In genomic region chr6:10954590-10955010, GRCh38 we compare ENCODE assay signal across 9 cellular contexts.
DNase-seq lines count a peak whose midpoint lies in the region; ATAC-seq and TF ChIP-seq lines count a peak whose summit lies in the region.
"Had no signal": no experiment of that assay in that cellular context is flagged by ENCODE, and none has a peak within 500 bp of the region (broad histone marks: within the 10 kb centered on the region; RNA-seq: fewer than 3 reads in every experiment).

No MANE protein-coding gene starts in this region.

- H3K36me3 Mint-ChIP-seq in activated naive CD8-positive, alpha-beta T cell treated with anti-CD3 and anti-CD28 coated beads, Interleukin-2, amount 10 ng/mL, durations not matched to agents 7 days and 5 days: no peaks in the 10 kb centered on the region

- H3K27ac ChIP-seq in DND-41 (ENCODE audit: low read length) (no peak overlapping the region), coronary artery (no peak overlapping the region)

- DNase-seq in DND-41 (peak; percentile 65), LNCaP clone FGC (ENCODE audit: low read depth) (no peak), left cardiac atrium (peak; percentile 73), retinal pigment epithelial cell (ENCODE audit: low read depth) (peak; percentile 36), coronary artery (ENCODE audit: low spot score) (no peak)
- DNase-seq in activated naive CD8-positive, alpha-beta T cell treated with anti-CD3 and anti-CD28 coated beads, Interleukin-2, amount 10 ng/mL, durations not matched to agents 7 days and 5 days: peak; percentile 80

- H3K4me3 ChIP-seq in DND-41 (ENCODE audit: low read depth in 1 of 2, low read length in 2 of 2) (no peak overlapping the region), LNCaP clone FGC (ENCODE audit: low read depth, low read length) (no peak overlapping the region), retinal pigment epithelial cell (ENCODE audit: low read length) (no peak overlapping the region), coronary artery (no peak overlapping the region)

- intact Hi-C loops in left cardiac atrium (cut with DNase I): loop anchor here in 1 of 2 donors (5.0 kb wide), 1 partner anchor 113 kb away; no protein-coding TSS in a partner anchor

- H3K9me3 ChIP-seq in DND-41 (ENCODE audit: insufficient read depth, low read length, severe bottlenecking): no peaks in the 10 kb centered on the region

- H3K4me1 ChIP-seq in DND-41 (ENCODE audit: insufficient read depth, low read length): no peaks in the 10 kb centered on the region

- H2AFZ ChIP-seq in DND-41 (ENCODE audit: low read depth, low read length): no peak overlapping the region

- H3K4me3 Mint-ChIP-seq in activated naive CD8-positive, alpha-beta T cell treated with anti-CD3 and anti-CD28 coated beads, Interleukin-2, amount 10 ng/mL, durations not matched to agents 7 days and 5 days: no peak overlapping the region
- H3K4me3 Mint-ChIP-seq: dendritic cell treated with granulocyte-macrophage colony-stimulating factor and Interleukin-4, amounts not matched to agents 40 ng/mL and 50 ng/mL, for 4 days had no signal

- TF ChIP-seq CTCF in DND-41 (IDR thresholded peaks at IDR 0.05; ENCODE audit: borderline replicate concordance, extremely low read depth, low read length, poor library complexity, severe bottlenecking) (peak; percentile 75), LNCaP clone FGC (IDR thresholded peaks at IDR 0.05; ENCODE audit: control insufficient read depth, extremely low read depth, insufficient read depth) (peak; percentile 33), retinal pigment epithelial cell (conservative IDR thresholded peaks at IDR 0.05; ENCODE audit: low read depth, low read length) (peak; percentile 94), coronary artery (IDR thresholded peaks at IDR 0.05) (no peak)

- no peaks in the 10 kb centered on the region for H3K36me3 ChIP-seq in DND-41 (ENCODE audit: insufficient read depth, low read length)

- H3K9ac ChIP-seq in DND-41 (ENCODE audit: low read depth, low read length): no peak overlapping the region

- H3K4me2 ChIP-seq in DND-41 (ENCODE audit: insufficient read depth, low read length): no peak overlapping the region

- POLR2A ChIA-PET in activated naive CD8-positive, alpha-beta T cell treated with anti-CD3 and anti-CD28 coated beads, Interleukin-2, amount 10 ng/mL, durations not matched to agents 7 days and 5 days (lab: Charles Lee): no interaction called here

- H3K27me3 Mint-ChIP-seq in activated naive CD8-positive, alpha-beta T cell treated with anti-CD3 and anti-CD28 coated beads, Interleukin-2, amount 10 ng/mL, durations not matched to agents 7 days and 5 days: peaks cover 14% of the 10 kb centered on the region

- ATAC-seq in DND-41 (ENCODE audit: insufficient read depth, low read depth) (peak; percentile 89), GM21737 (IDR thresholded peaks at IDR 0.05; ENCODE audit: unreplicated experiment) (peak; percentile 67), SK-N-SH treated with all-trans-retinoic acid at 6 μM for 48 hours (peak; percentile 88), left cardiac atrium (peak; percentile 53 to 72)
- peak; percentile 70 for ATAC-seq in activated naive CD8-positive, alpha-beta T cell treated with anti-CD3 and anti-CD28 coated beads, Interleukin-2, amount 10 ng/mL, durations not matched to agents 7 days and 5 days (ENCODE audit: low read depth)

- H3K79me2 ChIP-seq in DND-41 (ENCODE audit: insufficient read depth, low read length): no peaks in the 10 kb centered on the region

- H4K20me1 ChIP-seq in DND-41 (ENCODE audit: insufficient read depth, low read length): no peaks in the 10 kb centered on the region

- no peaks in the 10 kb centered on the region for H3K4me1 Mint-ChIP-seq in activated naive CD8-positive, alpha-beta T cell treated with anti-CD3 and anti-CD28 coated beads, Interleukin-2, amount 10 ng/mL, durations not matched to agents 7 days and 5 days

- H3K27ac Mint-ChIP-seq in activated naive CD8-positive, alpha-beta T cell treated with anti-CD3 and anti-CD28 coated beads, Interleukin-2, amount 10 ng/mL, durations not matched to agents 7 days and 5 days: no peak overlapping the region
- H3K27ac Mint-ChIP-seq: dendritic cell treated with granulocyte-macrophage colony-stimulating factor and Interleukin-4, amounts not matched to agents 40 ng/mL and 50 ng/mL, for 4 days had no signal

- H3K27me3 ChIP-seq in DND-41 (ENCODE audit: insufficient read depth, low read length, poor library complexity): no peaks in the 10 kb centered on the region

- no peaks in the 10 kb centered on the region for H3K9me3 Mint-ChIP-seq in activated naive CD8-positive, alpha-beta T cell treated with anti-CD3 and anti-CD28 coated beads, Interleukin-2, amount 10 ng/mL, durations not matched to agents 7 days and 5 days

TF ChIP-seq in SK-N-SH treated with all-trans-retinoic acid at 6 μM for 48 hours, 23 proteins besides CTCF, POLR2A, EP300 and RAD21 (continues in another document):
- no peak for TF ChIP-seq PPARA (CRISPR knock-in tag; IDR thresholded peaks at IDR 0.05; ENCODE audit: borderline replicate concordance)
- TF ChIP-seq SNAI2 (CRISPR knock-in tag; IDR thresholded peaks at IDR 0.05): no peak
- no peak for TF ChIP-seq ZFP3 (CRISPR knock-in tag; IDR thresholded peaks at IDR 0.05)
- no peak for TF ChIP-seq TOX (CRISPR knock-in tag; IDR thresholded peaks at IDR 0.05; ENCODE audit: borderline replicate concordance)
- no peak for TF ChIP-seq ARNTL (CRISPR knock-in tag; IDR thresholded peaks at IDR 0.05; ENCODE audit: borderline replicate concordance, low read depth)
- TF ChIP-seq PATZ1 (CRISPR knock-in tag; IDR thresholded peaks at IDR 0.05; ENCODE audit: borderline replicate concordance): no peak
- no peak for TF ChIP-seq TCF4 (CRISPR knock-in tag; IDR thresholded peaks at IDR 0.05; ENCODE audit: borderline replicate concordance)
- TF ChIP-seq ZNF8 (CRISPR knock-in tag; IDR thresholded peaks at IDR 0.05): no peak
- no peak for TF ChIP-seq ZNF565 (CRISPR knock-in tag; conservative IDR thresholded peaks at IDR 0.05; ENCODE audit: low read depth)
- TF ChIP-seq RARB (CRISPR knock-in tag; IDR thresholded peaks at IDR 0.05): no peak
- no peak for TF ChIP-seq BACH2 (CRISPR knock-in tag; IDR thresholded peaks at IDR 0.05; ENCODE audit: borderline replicate concordance)
- TF ChIP-seq ZC3H10 (CRISPR knock-in tag; IDR thresholded peaks at IDR 0.05): no peak
- TF ChIP-seq TSHZ2 (CRISPR knock-in tag; IDR thresholded peaks at IDR 0.05): no peak
- TF ChIP-seq POU6F1 (CRISPR knock-in tag; IDR thresholded peaks at IDR 0.05; ENCODE audit: borderline replicate concordance, low read depth): no peak

Comparison
In these comparisons a context has a peak if more than half of its experiments do, and no peak if none do; other contexts are left out.
1. DNase-seq: peak in DND-41 (single experiment), activated naive CD8-positive, alpha-beta T cell treated with anti-CD3 and anti-CD28 coated beads, Interleukin-2, amount 10 ng/mL, durations not matched to agents 7 days and 5 days (single experiment), left cardiac atrium (single experiment) and retinal pigment epithelial cell (single experiment); none in LNCaP clone FGC (single experiment) and coronary artery (single experiment).
2. Peak in every context shown above with its lines, with median percentiles within 50 percentile points of each other: ATAC-seq.